In genomic region chr1:39601667-39602255, GRCh38 we compare ENCODE assay signal across 6 cellular contexts. TPM values are rescaled to one million over a fixed set of nuclear protein-coding genes. Genes with fewer than 3 reads are reported as not detected.
"Had no signal": no experiment of that assay in that cellular context is flagged by ENCODE, and none has a peak within 500 bp of the region (broad histone marks: within the 10 kb centered on the region; RNA-seq: fewer than 3 reads in every experiment).

No MANE protein-coding gene starts in this region.

RNA-seq across cellular contexts. Expression of gene HEYL, which starts 37.7 kb away (rescaled TPM):
- total RNA-seq: dermis microvascular lymphatic vessel endothelial cell, fibroblast of lung, foreskin keratinocyte, mammary epithelial cell, mononuclear cell had no signal
- polyA plus RNA-seq: immature natural killer cell had no signal
